Comparison of ENCODE assay signal across 21 cellular contexts in the genomic region with DNA sequence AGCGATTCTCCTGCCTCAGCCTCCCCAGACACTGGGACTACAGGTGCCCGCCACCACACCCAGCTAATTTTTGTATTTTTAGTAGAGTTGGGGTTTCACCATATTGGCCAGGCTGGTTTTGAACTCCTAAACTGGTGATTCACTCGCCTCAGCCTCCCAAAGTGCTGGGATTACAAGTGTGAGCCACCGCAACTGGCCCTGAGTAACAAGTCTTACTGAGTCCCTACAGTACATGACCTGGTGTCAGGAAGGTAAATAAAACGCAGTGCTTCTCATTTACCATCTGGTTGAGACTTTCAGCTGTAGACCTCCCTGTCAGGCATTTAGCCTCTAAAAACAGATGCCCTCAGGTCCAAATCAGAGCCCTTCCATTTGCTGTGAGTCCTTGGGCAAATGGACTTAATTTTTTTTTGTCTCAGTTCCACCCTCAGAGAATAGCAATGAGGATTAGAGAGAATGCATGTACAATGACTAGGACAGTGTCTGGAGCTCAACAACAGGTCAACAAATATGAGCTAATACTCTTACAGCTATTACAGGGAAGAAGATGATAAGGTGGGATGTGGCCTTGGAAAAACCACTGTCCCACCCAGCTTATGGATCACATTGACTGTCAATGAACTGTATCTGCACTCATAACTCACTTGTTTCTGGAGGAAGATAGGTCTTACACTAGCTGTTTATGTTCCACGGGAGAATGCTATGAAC.
"Had no signal": no experiment of that assay in that cellular context is flagged by ENCODE, and none has a peak within 500 bp of the region (broad histone marks: within the 10 kb centered on the region; RNA-seq: fewer than 3 reads in every experiment).

No MANE protein-coding gene starts in this region.

- H3K9me3 Mint-ChIP-seq: activated naive CD4-positive, alpha-beta T cell treated with anti-CD3 and anti-CD28 coated beads for 36 hours; activated T-cell treated with anti-CD3 and anti-CD28 coated beads, Interleukin-2, amount 50 U/mL, for 4 hours; natural killer cell had no signal

- H3K4me1 ChIP-seq: testis had no signal

- ATAC-seq: activated T-cell treated with anti-CD3 and anti-CD28 coated beads, Interleukin-2, amount 50 U/mL, for 4 hours; left ventricle myocardium superior; natural killer cell; stimulated activated naive B cell treated with anti-CD40 and anti-IgM and Interleukin-4, amounts not matched to agents 10 μg/mL and 1 μg/mL and 100 μg/mL, for 72 hours had no signal

- H3K9me3 ChIP-seq: testis, upper lobe of left lung had no signal

- H3K4me3 ChIP-seq: coronary artery, testis, upper lobe of left lung had no signal

- DNase-seq: activated CD8-positive, alpha-beta memory T cell treated with anti-CD3 and anti-CD28 coated beads for 24 hours; activated CD8-positive, alpha-beta memory T cell treated with anti-CD3 and anti-CD28 coated beads, Interleukin-2, amount 50 U/mL, for 48 hours; activated naive CD4-positive, alpha-beta T cell treated with anti-CD3 and anti-CD28 coated beads for 36 hours; activated T-cell treated with anti-CD3 and anti-CD28 coated beads, Interleukin-2, amount 50 U/mL, for 4 hours; amygdala; cerebellar nuclear complex; foreskin fibroblast; hippocampal formation; kidney glomerular epithelial cell; left ventricle myocardium superior; mammary epithelial cell; midbrain; natural killer cell; retina; stimulated activated CD4-positive, alpha-beta T cell treated with anti-CD3 and anti-CD28 coated beads, Interleukin-2, amount 100 ng/mL, for 48 hours; stimulated activated CD8-positive, alpha-beta memory T cell treated with anti-CD3 and anti-CD28 coated beads, Interleukin-4, amount 100 ng/mL, for 48 hours; stimulated activated naive B cell treated with anti-CD40 and anti-IgM and Interleukin-4, amounts not matched to agents 10 μg/mL and 1 μg/mL and 100 μg/mL, for 72 hours; T-helper 9 cell; testis; upper lobe of left lung had no signal

- H3K36me3 Mint-ChIP-seq: natural killer cell; stimulated activated naive B cell treated with anti-CD40 and anti-IgM and Interleukin-4, amounts not matched to agents 10 μg/mL and 1 μg/mL and 100 μg/mL, for 72 hours had no signal

- H3K27ac ChIP-seq: coronary artery, testis, upper lobe of left lung had no signal

- H3K36me3 ChIP-seq: upper lobe of left lung had no signal

- H3K27me3 ChIP-seq: testis, upper lobe of left lung had no signal

- H3K27ac Mint-ChIP-seq: activated naive CD4-positive, alpha-beta T cell treated with anti-CD3 and anti-CD28 coated beads for 36 hours; stimulated activated naive B cell treated with anti-CD40 and anti-IgM and Interleukin-4, amounts not matched to agents 10 μg/mL and 1 μg/mL and 100 μg/mL, for 72 hours had no signal

- H3K4me3 Mint-ChIP-seq: activated naive CD4-positive, alpha-beta T cell treated with anti-CD3 and anti-CD28 coated beads for 36 hours; activated T-cell treated with anti-CD3 and anti-CD28 coated beads, Interleukin-2, amount 50 U/mL, for 4 hours; natural killer cell; stimulated activated naive B cell treated with anti-CD40 and anti-IgM and Interleukin-4, amounts not matched to agents 10 μg/mL and 1 μg/mL and 100 μg/mL, for 72 hours had no signal
